Comparison of ENCODE assay signal across 9 cellular contexts in the genomic region with DNA sequence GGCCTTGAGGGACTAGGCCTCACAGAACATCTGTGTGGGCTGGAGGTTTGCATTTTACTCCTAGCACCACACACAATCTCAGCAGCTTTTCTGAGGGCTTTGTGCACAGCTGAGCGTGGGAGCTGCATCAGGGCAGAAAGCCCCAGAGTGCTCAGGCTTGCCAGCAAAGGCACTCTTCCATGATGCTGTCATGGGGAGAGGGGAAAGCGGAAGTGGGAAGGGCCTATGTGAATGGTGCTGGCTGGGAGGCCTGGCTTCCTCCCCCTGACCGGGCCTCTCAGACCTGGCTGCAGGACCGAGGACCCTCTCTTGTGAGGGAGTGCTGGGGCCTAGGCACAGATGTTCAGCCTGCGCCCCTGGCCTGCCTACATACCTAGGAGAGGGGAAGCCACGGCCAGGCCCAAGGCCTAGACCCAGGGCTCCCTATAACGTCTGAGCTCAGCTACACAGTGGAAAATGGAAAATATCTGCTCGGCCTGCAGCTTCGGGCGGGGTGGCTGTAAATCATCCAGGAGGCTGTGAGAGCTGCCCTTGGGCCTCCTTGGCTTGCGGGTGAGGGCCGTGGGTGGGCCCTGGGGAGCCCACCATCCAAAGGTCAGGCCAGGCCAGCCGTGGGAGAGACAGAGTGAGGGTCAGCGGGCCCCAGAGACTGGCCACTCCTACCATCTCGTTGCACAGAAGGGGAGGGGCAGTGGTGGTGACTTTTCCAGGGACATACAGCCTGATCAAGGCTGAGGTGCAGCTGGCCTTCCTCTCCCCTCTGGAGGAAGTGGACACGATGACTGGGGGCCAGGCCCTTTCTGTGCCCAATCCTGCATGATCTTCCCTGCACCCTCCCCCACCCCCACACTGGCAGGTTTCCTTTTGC. TPM values are rescaled to one million over a fixed set of nuclear protein-coding genes. Genes with fewer than 3 reads are reported as not detected.
DNase-seq lines count a peak whose midpoint lies in the region; ATAC-seq and TF ChIP-seq lines count a peak whose summit lies in the region.
"Had no signal": no experiment of that assay in that cellular context is flagged by ENCODE, and none has a peak within 500 bp of the region (broad histone marks: within the 10 kb centered on the region; RNA-seq: fewer than 3 reads in every experiment).

No MANE protein-coding gene starts in this region.

- WGBS in heart left ventricle, 4 donors = 59 to 69% (median 67%) methylated on average over 12 to 16 of the region's 16 CpGs

- no peak for TF ChIP-seq POLR2A in heart left ventricle (IDR thresholded peaks at IDR 0.05)

- H3K4me3 ChIP-seq in heart left ventricle (no peak overlapping the region), osteoblast (ENCODE audit: insufficient read depth, low read length) (no peak overlapping the region)

- peaks cover 91% of the 10 kb centered on the region for H3K79me2 ChIP-seq in osteoblast (ENCODE audit: insufficient read depth, low read length)

- H3K27me3 ChIP-seq in heart left ventricle (peaks cover 0 to 4% (median 0%) of the 10 kb centered on the region in 9 donors), osteoblast (ENCODE audit: insufficient read depth, low read length) (no peaks in the 10 kb centered on the region)

- peak overlapping the region; percentile 67 for H2AFZ ChIP-seq in osteoblast (ENCODE audit: low read length)

- H3K4me3 Mint-ChIP-seq in stimulated activated naive CD8-positive, alpha-beta T cell treated with anti-CD3 and anti-CD28 coated beads, Interleukin-15, amount 100 ng/mL, for 72 hours = no peak overlapping the region
- H3K4me3 Mint-ChIP-seq: dendritic cell treated with granulocyte-macrophage colony-stimulating factor and Interleukin-4, amounts not matched to agents 40 ng/mL and 50 ng/mL, for 4 days had no signal

- H4K20me1 ChIP-seq in osteoblast (ENCODE audit: insufficient read depth, low read length) = peaks cover 6% of the 10 kb centered on the region

- intact Hi-C loops in heart left ventricle (cut with DNase I) = no loop called here

- peaks cover 20% of the 10 kb centered on the region for H3K27me3 Mint-ChIP-seq in stimulated activated naive CD8-positive, alpha-beta T cell treated with anti-CD3 and anti-CD28 coated beads, Interleukin-15, amount 100 ng/mL, for 72 hours
- H3K27me3 Mint-ChIP-seq: dendritic cell treated with granulocyte-macrophage colony-stimulating factor and Interleukin-4, amounts not matched to agents 40 ng/mL and 50 ng/mL, for 4 days had no signal

- TF ChIP-seq CTCF in heart left ventricle (IDR thresholded peaks at IDR 0.05) (no peak), osteoblast (IDR thresholded peaks at IDR 0.05; ENCODE audit: extremely low read depth, low read depth, low read length) (no peak)

- H3K9me3 ChIP-seq in heart left ventricle (no peaks in the 10 kb centered on the region), osteoblast (ENCODE audit: low read depth, low read length) (no peaks in the 10 kb centered on the region)

- no peak for DNase-seq in stimulated activated naive CD8-positive, alpha-beta T cell treated with anti-CD3 and anti-CD28 coated beads, Interleukin-15, amount 100 ng/mL, for 72 hours
- no peak for DNase-seq in stimulated activated naive CD8-positive, alpha-beta T cell treated with anti-CD3 and anti-CD28 coated beads, Interleukin-15, Interleukin-2, amounts not matched to agents 100 U/mL and 50 U/mL, for 24 hours
- DNase-seq in heart left ventricle (peak; percentile 69 to 80 (median 78)), osteoblast (ENCODE audit: insufficient read length, low spot score, missing footprints) (peak; percentile 96), Kasumi-1 (lab: John Stamatoyannopoulos, UW) (no peak), activated gamma-delta T cell (lab: John Stamatoyannopoulos, UW) (no peak), GM19240 (ENCODE audit: insufficient read length, low spot score) (no peak), GOT3 (lab: John Stamatoyannopoulos, UW) (no peak)

- H3K4me1 Mint-ChIP-seq in stimulated activated naive CD8-positive, alpha-beta T cell treated with anti-CD3 and anti-CD28 coated beads, Interleukin-15, amount 100 ng/mL, for 72 hours = no peaks in the 10 kb centered on the region

- ATAC-seq in stimulated activated naive CD8-positive, alpha-beta T cell treated with anti-CD3 and anti-CD28 coated beads, Interleukin-15, amount 100 ng/mL, for 72 hours = peak; percentile 23
- ATAC-seq in stimulated activated naive CD8-positive, alpha-beta T cell treated with anti-CD3 and anti-CD28 coated beads, Interleukin-15, Interleukin-2, amounts not matched to agents 100 U/mL and 50 U/mL, for 24 hours = no peak
- ATAC-seq in heart left ventricle = peak; percentile 71 to 96 (median 92)

- H3K27ac Mint-ChIP-seq in stimulated activated naive CD8-positive, alpha-beta T cell treated with anti-CD3 and anti-CD28 coated beads, Interleukin-15, amount 100 ng/mL, for 72 hours = no peak overlapping the region
- H3K27ac Mint-ChIP-seq: dendritic cell treated with granulocyte-macrophage colony-stimulating factor and Interleukin-4, amounts not matched to agents 40 ng/mL and 50 ng/mL, for 4 days had no signal

- no peaks in the 10 kb centered on the region for H3K9me3 Mint-ChIP-seq in stimulated activated naive CD8-positive, alpha-beta T cell treated with anti-CD3 and anti-CD28 coated beads, Interleukin-15, amount 100 ng/mL, for 72 hours
- H3K9me3 Mint-ChIP-seq: dendritic cell treated with granulocyte-macrophage colony-stimulating factor and Interleukin-4, amounts not matched to agents 40 ng/mL and 50 ng/mL, for 4 days had no signal

- H3K4me1 ChIP-seq in heart left ventricle (peaks cover 0 to 37% (median 4%) of the 10 kb centered on the region in 12 donors), osteoblast (ENCODE audit: insufficient read depth, low read length) (peaks cover 54% of the 10 kb centered on the region)

- peak overlapping the region; percentile 27 for H3K4me2 ChIP-seq in osteoblast (ENCODE audit: insufficient read depth, low read length)

- H3K36me3 ChIP-seq in heart left ventricle (no peaks in the 10 kb centered on the region), osteoblast (ENCODE audit: insufficient read depth, low read length) (peaks cover 4% of the 10 kb centered on the region)

- peak overlapping the region in 11 of 12 donors; percentile 33 to 84 (median 70) for H3K27ac ChIP-seq in heart left ventricle
- peak overlapping the region; percentile 78 for H3K27ac ChIP-seq in osteoblast (ENCODE audit: low read depth, low read length)

RNA-seq across cellular contexts. Expression of gene GLI2, which starts 22.7 kb away (rescaled TPM):
- total RNA-seq in heart left ventricle (1 to 10 TPM in 5 of 9 donors, under 1 TPM in 4; 0.67 to 4.1 (median 1.0) TPM), osteoblast (3.8 and 10.1 TPM in 2 replicates)
- polyA plus RNA-seq in heart left ventricle = 1 to 10 TPM in 1 of 2 donors, under 1 TPM in 1; 0.30 to 1.4 TPM

Comparison
In these comparisons a context has a peak if more than half of its experiments do, and no peak if none do; other contexts are left out.
1. DNase-seq: peak in heart left ventricle (5 of 5) and osteoblast (single experiment); none in stimulated activated naive CD8-positive, alpha-beta T cell treated with anti-CD3 and anti-CD28 coated beads, Interleukin-15, amount 100 ng/mL, for 72 hours (0 of 2), stimulated activated naive CD8-positive, alpha-beta T cell treated with anti-CD3 and anti-CD28 coated beads, Interleukin-15, Interleukin-2, amounts not matched to agents 100 U/mL and 50 U/mL, for 24 hours (single experiment), Kasumi-1 (0 of 2), activated gamma-delta T cell (single experiment), GM19240 (single experiment) and GOT3 (single experiment).